ENCODE assay signal across 11 cellular contexts in genomic region chr17:17351901-17352781, GRCh38. TPM values are rescaled to one million over a fixed set of nuclear protein-coding genes. Genes with fewer than 3 reads are reported as not detected.
DNase-seq lines count a peak whose midpoint lies in the region; ATAC-seq and TF ChIP-seq lines count a peak whose summit lies in the region.
"Had no signal": no experiment of that assay in that cellular context is flagged by ENCODE, and none has a peak within 500 bp of the region (broad histone marks: within the 10 kb centered on the region; RNA-seq: fewer than 3 reads in every experiment).

No MANE protein-coding gene starts in this region.

- no peak for ATAC-seq in activated naive CD4-positive, alpha-beta T cell treated with anti-CD3 and anti-CD28 coated beads, Interleukin-2, amount 50 U/mL, for 72 hours
- no peak for ATAC-seq in upper lobe of right lung

- peak in 1 of 2 donors; percentile 50 for DNase-seq in activated naive CD4-positive, alpha-beta T cell treated with anti-CD3 and anti-CD28 coated beads, Interleukin-2, amount 50 U/mL, for 72 hours (ENCODE audit: low spot score in 2 of 2)
- no peak for DNase-seq in activated naive CD4-positive, alpha-beta T cell treated with Interleukin-2 at 50 U/mL for 16 hours
- DNase-seq in hepatic stellate cell (ENCODE audit: low spot score), result peak; percentile 86
- DNase-seq in upper lobe of right lung, result peak; percentile 65
- no peak for DNase-seq in sigmoid colon
- no peak for DNase-seq in progenitor cell of endocrine pancreas (ENCODE audit: low spot score, unreplicated experiment)
- no peak for DNase-seq in Ammon's horn (ENCODE audit: low spot score)
- DNase-seq: activated B cell treated with CpG ODN at 0.5 μM for 24 hours, naive B cell had no signal

- no peaks in the 10 kb centered on the region for H3K36me3 Mint-ChIP-seq in activated naive CD4-positive, alpha-beta T cell treated with anti-CD3 and anti-CD28 coated beads, Interleukin-2, amount 50 U/mL, for 72 hours
- no peaks in the 10 kb centered on the region for H3K36me3 Mint-ChIP-seq in progenitor cell of endocrine pancreas (ENCODE audit: insufficient read depth)
- H3K36me3 Mint-ChIP-seq: naive B cell had no signal

- no peak for TF ChIP-seq POLR2A in sigmoid colon (IDR thresholded peaks at IDR 0.05)

- H3K9me3 Mint-ChIP-seq in activated naive CD4-positive, alpha-beta T cell treated with anti-CD3 and anti-CD28 coated beads, Interleukin-2, amount 50 U/mL, for 72 hours, result no peaks in the 10 kb centered on the region
- no peaks in the 10 kb centered on the region for H3K9me3 Mint-ChIP-seq in progenitor cell of endocrine pancreas (ENCODE audit: low read depth)
- H3K9me3 Mint-ChIP-seq: activated B cell treated with CpG ODN at 0.5 μM for 24 hours, naive B cell had no signal

- peaks cover 6% of the 10 kb centered on the region for H3K27me3 Mint-ChIP-seq in progenitor cell of endocrine pancreas
- H3K27me3 Mint-ChIP-seq: activated B cell treated with CpG ODN at 0.5 μM for 24 hours, naive B cell had no signal

- peaks cover 5% of the 10 kb centered on the region for H3K4me1 ChIP-seq in upper lobe of right lung
- H3K4me1 ChIP-seq in sigmoid colon, result peaks cover 0 to 7% (median 4%) of the 10 kb centered on the region in 4 donors

- H3K4me1 Mint-ChIP-seq in progenitor cell of endocrine pancreas (ENCODE audit: low read depth), result peaks cover 3% of the 10 kb centered on the region
- H3K4me1 Mint-ChIP-seq: activated B cell treated with CpG ODN at 0.5 μM for 24 hours had no signal

- H3K27ac ChIP-seq in angular gyrus (ENCODE audit: low read depth, low read length) (peak overlapping the region; percentile 52), upper lobe of right lung (no peak overlapping the region), sigmoid colon (no peak overlapping the region)
- H3K27ac ChIP-seq: HL-60 had no signal

- H3K27ac Mint-ChIP-seq in activated naive CD4-positive, alpha-beta T cell treated with anti-CD3 and anti-CD28 coated beads, Interleukin-2, amount 50 U/mL, for 72 hours, result peak overlapping the region; percentile 41 to 72
- H3K27ac Mint-ChIP-seq in progenitor cell of endocrine pancreas, result no peak overlapping the region
- H3K27ac Mint-ChIP-seq: activated B cell treated with CpG ODN at 0.5 μM for 24 hours, naive B cell had no signal

- H3K36me3 ChIP-seq in upper lobe of right lung (no peaks in the 10 kb centered on the region), sigmoid colon (no peaks in the 10 kb centered on the region)

- H3K4me3 ChIP-seq in upper lobe of right lung (no peak overlapping the region), sigmoid colon (no peak overlapping the region)

- no peak for TF ChIP-seq EP300 in sigmoid colon (IDR thresholded peaks at IDR 0.05)

- H3K9me3 ChIP-seq in upper lobe of right lung (no peaks in the 10 kb centered on the region), sigmoid colon (no peaks in the 10 kb centered on the region)

- intact Hi-C loops in upper lobe of right lung (cut with DNase I), result no loop called here
- intact Hi-C loops in sigmoid colon (cut with DNase I), result no loop called here

- no peak overlapping the region for H3K4me3 Mint-ChIP-seq in progenitor cell of endocrine pancreas (ENCODE audit: low read depth)
- H3K4me3 Mint-ChIP-seq: activated B cell treated with CpG ODN at 0.5 μM for 24 hours, naive B cell had no signal

- no peaks in the 10 kb centered on the region for H3K27me3 ChIP-seq in upper lobe of right lung
- peaks cover 0 to 22% (median 11%) of the 10 kb centered on the region in 3 donors for H3K27me3 ChIP-seq in sigmoid colon

- WGBS in sigmoid colon, 2 donors, result 66 to 77% methylated on average over 35 of the region's 35 CpGs

- TF ChIP-seq CTCF in upper lobe of right lung (IDR thresholded peaks at IDR 0.05) (no peak), sigmoid colon (IDR thresholded peaks at IDR 0.05) (no peak), progenitor cell of endocrine pancreas (IDR thresholded peaks at IDR 0.05; ENCODE audit: unreplicated experiment) (no peak)

RNA-seq across cellular contexts. Expression of gene NT5M, which starts 49.0 kb away (rescaled TPM):
- 1 to 10 TPM; 5.8 to 6.0 TPM for total RNA-seq in activated naive CD4-positive, alpha-beta T cell treated with anti-CD3 and anti-CD28 coated beads, Interleukin-2, amount 50 U/mL, for 72 hours
- total RNA-seq in upper lobe of right lung (1.9 TPM), sigmoid colon (1 to 10 TPM; 4.3 to 5.8 (median 5.5) TPM), progenitor cell of endocrine pancreas (2.4 TPM in 2 replicates)
- 1 to 10 TPM in 2 of 3 donors, under 1 TPM in 1; 0.92 to 4.2 (median 1.9) TPM for polyA plus RNA-seq in sigmoid colon

Comparison
In these comparisons a context has a peak if more than half of its experiments do, and no peak if none do; other contexts are left out.
1. DNase-seq: peak in hepatic stellate cell (single experiment) and upper lobe of right lung (single experiment); none in activated naive CD4-positive, alpha-beta T cell treated with Interleukin-2 at 50 U/mL for 16 hours (single experiment), sigmoid colon (single experiment), progenitor cell of endocrine pancreas (single experiment) and Ammon's horn (single experiment).